In the genomic region with DNA sequence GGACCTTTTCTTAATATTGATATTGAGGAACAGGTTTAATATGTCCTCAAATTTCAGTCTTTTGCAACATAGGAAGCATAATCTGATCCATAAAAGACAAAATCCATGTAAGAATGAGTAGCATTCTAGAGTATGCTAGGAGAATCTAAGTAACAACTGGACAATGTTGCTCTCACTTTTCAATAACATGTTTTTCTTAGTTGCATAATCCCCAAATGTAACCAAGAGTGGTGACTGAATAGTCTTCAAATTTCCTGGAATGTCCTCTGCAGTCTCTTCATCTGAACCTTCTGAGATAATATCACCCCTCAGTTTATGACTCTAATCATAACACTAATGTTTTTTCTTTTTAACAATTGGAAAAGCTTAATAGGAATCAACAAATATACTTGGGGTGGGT, we compare ENCODE assay signal across 1 cellular context.
TF ChIP-seq lines count a peak whose summit lies in the region.

No MANE protein-coding gene starts in this region.

TF ChIP-seq in IMR-90, 13 proteins besides CTCF, POLR2A, EP300 and RAD21 (continued from another document):
- TF ChIP-seq MXI1 (IDR thresholded peaks at IDR 0.05; ENCODE audit: borderline replicate concordance, low read depth, low read length) (no peak), SMC3 (IDR thresholded peaks at IDR 0.05; ENCODE audit: low read depth, low read length) (no peak), CHD1 (IDR thresholded peaks at IDR 0.05; ENCODE audit: low read depth, low read length) (no peak), NFE2L2 (IDR thresholded peaks at IDR 0.05; ENCODE audit: low read depth, low read length) (no peak), RCOR1 (IDR thresholded peaks at IDR 0.05; ENCODE audit: insufficient replicate concordance, low read length) (no peak)
